Comparison of ENCODE assay signal across 8 cellular contexts in the genomic region with DNA sequence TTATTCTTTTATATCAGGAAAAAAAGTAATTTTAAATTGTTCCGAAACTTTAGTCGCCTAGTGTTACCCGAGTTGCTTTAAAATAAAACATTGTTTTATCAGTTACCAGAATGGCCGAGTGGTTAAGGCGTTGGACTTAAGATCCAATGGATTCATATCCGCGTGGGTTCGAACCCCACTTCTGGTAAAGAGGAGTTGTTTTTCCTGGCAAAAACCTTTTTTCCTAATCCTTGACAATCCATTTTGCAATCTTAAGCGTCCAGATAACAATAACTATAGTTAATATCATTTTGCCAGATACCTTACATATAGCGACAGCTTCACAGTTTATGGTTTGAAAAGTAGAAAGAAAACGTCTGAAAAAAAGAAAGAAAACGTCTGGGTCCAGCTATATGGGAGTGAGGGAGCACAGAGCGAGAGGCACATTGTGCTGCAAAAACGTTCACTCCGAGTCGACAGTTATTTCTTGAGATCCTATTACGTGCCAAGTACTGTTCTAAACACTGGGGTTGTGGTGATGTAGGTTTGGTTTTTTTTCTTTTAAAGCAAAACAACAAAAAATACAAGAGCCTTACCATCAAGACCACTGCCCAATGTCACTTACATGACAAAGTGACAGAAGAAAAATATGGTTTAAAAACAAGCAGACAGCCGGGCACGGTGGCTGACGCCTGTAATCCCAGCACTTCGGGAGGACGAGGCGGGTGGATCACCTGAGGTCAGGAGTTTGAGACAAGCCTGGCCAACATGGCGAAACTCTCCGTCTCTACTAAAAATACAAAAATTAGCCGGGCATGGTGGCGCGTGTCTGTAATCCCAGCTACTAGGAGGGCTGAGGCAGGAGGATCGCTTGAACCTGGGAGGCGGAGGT. TPM values are rescaled to one million over a fixed set of nuclear protein-coding genes. Genes with fewer than 3 reads are reported as not detected.
DNase-seq lines count a peak whose midpoint lies in the region; ATAC-seq, FAIRE-seq and TF ChIP-seq lines count a peak whose summit lies in the region.

No MANE protein-coding gene starts in this region.

- CTCF ChIA-PET in activated CD4-positive, alpha-beta T cell treated with anti-CD3 and anti-CD28 coated beads for 36 hours (lab: Charles Lee): interaction anchor here (1.1 to 4.2 kb wide), 3 partner anchors 10 to 14 kb away, joined by 3 to 22 read pairs (median 14); no protein-coding TSS in a partner anchor

- intact Hi-C loops in activated CD4-positive, alpha-beta T cell treated with anti-CD3 and anti-CD28 coated beads for 36 hours (cut with DNase I, micrococcal nuclease): loop anchor here (2.0 to 10.0 kb wide), 4 partner anchors 203 to 1887 kb away; a partner anchor contains a TSS

- H3K9ac ChIP-seq in iPS-15b (ENCODE audit: low read depth, low read length): peak overlapping the region; percentile 3

- peaks cover 6% of the 10 kb centered on the region for H3K27me3 ChIP-seq in iPS-15b (ENCODE audit: control insufficient read depth, insufficient read depth, low read length)

- no peak for TF ChIP-seq POLR2A in GM12891 (IDR thresholded peaks at IDR 0.05; ENCODE audit: low read depth, low read length)

- no peaks in the 10 kb centered on the region for H3K9me3 Mint-ChIP-seq in activated CD4-positive, alpha-beta T cell treated with anti-CD3 and anti-CD28 coated beads for 36 hours (ENCODE audit: low read depth)

- H3K27ac Mint-ChIP-seq in activated CD4-positive, alpha-beta T cell treated with anti-CD3 and anti-CD28 coated beads for 36 hours: peak overlapping the region; percentile 96

- peak overlapping the region; percentile 79 for H3K4me3 Mint-ChIP-seq in activated CD4-positive, alpha-beta T cell treated with anti-CD3 and anti-CD28 coated beads for 36 hours

- H3K4me1 Mint-ChIP-seq in activated CD4-positive, alpha-beta T cell treated with anti-CD3 and anti-CD28 coated beads for 36 hours: peaks cover 38% of the 10 kb centered on the region

- no peak for FAIRE-seq in GM12891 (lab: Jason Lieb, UNC)

- ATAC-seq in activated CD4-positive, alpha-beta T cell treated with anti-CD3 and anti-CD28 coated beads for 36 hours: no peak
- no peak for ATAC-seq in GM18519 (IDR thresholded peaks at IDR 0.05; ENCODE audit: low FRiP score, unreplicated experiment)

- H3K4me3 ChIP-seq in iPS-15b (ENCODE audit: low read depth, low read length) (peak overlapping the region; percentile 81), skin epidermis (peak overlapping the region; percentile 30 to 57 (median 48))

- H3K27me3 Mint-ChIP-seq in activated CD4-positive, alpha-beta T cell treated with anti-CD3 and anti-CD28 coated beads for 36 hours: peaks cover 2% of the 10 kb centered on the region

- H3K36me3 Mint-ChIP-seq in activated CD4-positive, alpha-beta T cell treated with anti-CD3 and anti-CD28 coated beads for 36 hours (ENCODE audit: low read depth): peaks cover 3% of the 10 kb centered on the region

- H3K4me1 ChIP-seq in iPS-15b (ENCODE audit: control insufficient read depth, insufficient read depth, low read length): peaks cover 2% of the 10 kb centered on the region

- POLR2A ChIA-PET in activated CD4-positive, alpha-beta T cell treated with anti-CD3 and anti-CD28 coated beads for 36 hours (lab: Charles Lee): no interaction called here

- H3K36me3 ChIP-seq in iPS-15b (ENCODE audit: control insufficient read depth, insufficient read depth, low read length): no peaks in the 10 kb centered on the region

- peak overlapping the region in 17 of 21 experiments; percentile 7 to 82 (median 74) for H3K27ac ChIP-seq in skin epidermis

- no peaks in the 10 kb centered on the region for H3K9me3 ChIP-seq in iPS-15b (ENCODE audit: control insufficient read depth, insufficient read depth, low read length)

- peak; percentile 44 for DNase-seq in activated CD4-positive, alpha-beta T cell treated with anti-CD3 and anti-CD28 coated beads for 36 hours
- no peak for DNase-seq in activated CD4-positive, alpha-beta T cell treated with anti-CD3 and anti-CD28 coated beads for 1 hour
- DNase-seq in NCI-H460 (ENCODE audit: extremely low read depth, low read depth): peak; percentile 69
- peak; percentile 55 for DNase-seq in amniotic stem cell (lab: John Stamatoyannopoulos, UW)
- DNase-seq in GM12891 (ENCODE audit: insufficient read length, low spot score): no peak

TF ChIP-seq in GM12891, 5 proteins besides CTCF, POLR2A, EP300 and RAD21:
- TF ChIP-seq SPI1 (IDR thresholded peaks at IDR 0.05; ENCODE audit: low read depth, low read length) (no peak), POLR2AphosphoS5 (IDR thresholded peaks at IDR 0.05; ENCODE audit: low read depth, low read length) (no peak), TAF1 (IDR thresholded peaks at IDR 0.05; ENCODE audit: low read depth, low read length) (no peak), PAX5 (IDR thresholded peaks at IDR 0.05; ENCODE audit: insufficient read depth, low read length, severe bottlenecking) (no peak), POU2F2 (IDR thresholded peaks at IDR 0.05; ENCODE audit: low read depth, low read length) (no peak)

RNA-seq across cellular contexts. Expression of a gene that starts 40.5 kb away (rescaled TPM):
- total RNA-seq in activated CD4-positive, alpha-beta T cell treated with anti-CD3 and anti-CD28 coated beads for 36 hours: not detected
- not detected in 2 replicates for total RNA-seq in NCI-H460 (2014; rRNA removed; shearing (Covaris generic))
- polyA plus RNA-seq in NCI-H460 (2014; cell fraction: nucleus; rRNA removed): not detected in 2 replicates
- not detected for polyA plus RNA-seq in GM12891 (2012; ENCODE audit: low read depth, missing spikeins)

RNA-seq across cellular contexts. Expression of a gene that starts 48.5 kb away (rescaled TPM):
- not detected for total RNA-seq in activated CD4-positive, alpha-beta T cell treated with anti-CD3 and anti-CD28 coated beads for 36 hours
- not detected in 2 replicates for total RNA-seq in NCI-H460 (2014; rRNA removed; shearing (Covaris generic))
- polyA plus RNA-seq in NCI-H460 (2014; cell fraction: nucleus; rRNA removed): not detected in 2 replicates
- polyA plus RNA-seq in GM12891 (2012; ENCODE audit: low read depth, missing spikeins): not detected

Comparison
In these comparisons a context has a peak if more than half of its experiments do, and no peak if none do; other contexts are left out.
1. DNase-seq: peak in activated CD4-positive, alpha-beta T cell treated with anti-CD3 and anti-CD28 coated beads for 36 hours (single experiment), NCI-H460 (single experiment) and amniotic stem cell (single experiment); none in activated CD4-positive, alpha-beta T cell treated with anti-CD3 and anti-CD28 coated beads for 1 hour (single experiment) and GM12891 (single experiment).